3 cellular contexts compared by ENCODE assay signal in genomic region chr4:111943796-111944203, GRCh38.
TF ChIP-seq lines count a peak whose summit lies in the region.

No MANE protein-coding gene starts in this region.

TF ChIP-seq in GM23338, 12 proteins besides CTCF, POLR2A, EP300 and RAD21 (continued from another document and continues in another):
- TF ChIP-seq ZNF331 (CRISPR knock-in tag; IDR thresholded peaks at IDR 0.05; ENCODE audit: low read depth) (no peak), CREB1 (CRISPR knock-in tag; IDR thresholded peaks at IDR 0.05; ENCODE audit: low read depth) (no peak), POLR2AphosphoS5 (IDR thresholded peaks at IDR 0.05; ENCODE audit: low read depth) (no peak), EZH2phosphoT487 (IDR thresholded peaks at IDR 0.05; ENCODE audit: unreplicated experiment) (no peak), EZH2 (IDR thresholded peaks at IDR 0.05; ENCODE audit: low read depth, unreplicated experiment) (no peak), NANOG (IDR thresholded peaks at IDR 0.05; ENCODE audit: borderline replicate concordance) (no peak), REST (IDR thresholded peaks at IDR 0.05; ENCODE audit: unreplicated experiment) (no peak), STAT1 (IDR thresholded peaks at IDR 0.05; ENCODE audit: unreplicated experiment) (no peak), JUNB (IDR thresholded peaks at IDR 0.05; ENCODE audit: unreplicated experiment) (no peak)

TF ChIP-seq in IMR-90, 13 proteins besides CTCF, POLR2A, EP300 and RAD21 (continued from another document):
- TF ChIP-seq ELK1 (IDR thresholded peaks at IDR 0.05; ENCODE audit: borderline replicate concordance, low read depth, low read length) = no peak
- TF ChIP-seq RFX5 (IDR thresholded peaks at IDR 0.05; ENCODE audit: low read depth, low read length) = no peak
- no peak for TF ChIP-seq CHD1 (IDR thresholded peaks at IDR 0.05; ENCODE audit: low read depth, low read length)
- no peak for TF ChIP-seq RCOR1 (IDR thresholded peaks at IDR 0.05; ENCODE audit: insufficient replicate concordance, low read length)
- TF ChIP-seq CEBPB (IDR thresholded peaks at IDR 0.05; ENCODE audit: low read depth, low read length) = no peak
- TF ChIP-seq MAFK (IDR thresholded peaks at IDR 0.05; ENCODE audit: low read depth, low read length) = no peak
- no peak for TF ChIP-seq SMC3 (IDR thresholded peaks at IDR 0.05; ENCODE audit: low read depth, low read length)
TF ChIP-seq in IMR-90: peak in this region for 0.

TF ChIP-seq in SK-N-SH treated with all-trans-retinoic acid at 6 μM for 48 hours, 23 proteins besides CTCF, POLR2A, EP300 and RAD21 (continued from another document):
- TF ChIP-seq ZFP3 (CRISPR knock-in tag; IDR thresholded peaks at IDR 0.05) = no peak
- TF ChIP-seq OSR1 (CRISPR knock-in tag; IDR thresholded peaks at IDR 0.05) = no peak
- no peak for TF ChIP-seq ISL1 (CRISPR knock-in tag; IDR thresholded peaks at IDR 0.05)
- TF ChIP-seq CREB5 (CRISPR knock-in tag; IDR thresholded peaks at IDR 0.05; ENCODE audit: low read depth) = no peak
- TF ChIP-seq CSDC2 (CRISPR knock-in tag; IDR thresholded peaks at IDR 0.05) = no peak
- TF ChIP-seq TOX (CRISPR knock-in tag; IDR thresholded peaks at IDR 0.05; ENCODE audit: borderline replicate concordance) = no peak
- TF ChIP-seq CSRNP3 (CRISPR knock-in tag; IDR thresholded peaks at IDR 0.05) = no peak
